ENCODE assay signal across 8 cellular contexts in the genomic region with DNA sequence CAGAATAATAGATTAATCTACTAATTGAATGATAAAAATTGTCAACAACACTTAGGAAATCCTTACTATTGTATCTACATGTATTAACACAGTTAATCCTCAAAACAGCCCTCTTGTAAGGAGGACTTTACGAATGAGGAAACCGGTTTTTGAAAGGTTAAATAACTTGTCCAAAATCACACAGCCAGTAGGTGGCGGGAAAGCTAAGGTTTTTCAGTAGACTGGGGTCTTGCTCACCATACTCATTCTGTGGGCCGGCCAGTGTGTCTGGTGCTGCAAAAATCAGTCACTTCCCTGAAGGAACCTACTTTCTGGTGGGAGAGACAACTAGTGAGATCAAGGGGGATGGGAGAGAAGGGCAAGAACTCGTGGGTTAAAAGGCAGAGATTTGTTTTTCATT. TPM values are rescaled to one million over a fixed set of nuclear protein-coding genes. Genes with fewer than 3 reads are reported as not detected.
DNase-seq lines count a peak whose midpoint lies in the region; ATAC-seq and TF ChIP-seq lines count a peak whose summit lies in the region.

No MANE protein-coding gene starts in this region.

- H3K27me3 Mint-ChIP-seq in stimulated activated memory B cell treated with anti-CD40 and anti-IgM and Interleukin-4, amounts not matched to agents 10 μg/mL and 1 μg/mL and 100 μg/mL, for 72 hours, result no peaks in the 10 kb centered on the region

- H3K36me3 Mint-ChIP-seq in stimulated activated memory B cell treated with anti-CD40 and anti-IgM and Interleukin-4, amounts not matched to agents 10 μg/mL and 1 μg/mL and 100 μg/mL, for 72 hours, result peaks cover 36% of the 10 kb centered on the region

- no peak overlapping the region for H3K4me3 Mint-ChIP-seq in stimulated activated memory B cell treated with anti-CD40 and anti-IgM and Interleukin-4, amounts not matched to agents 10 μg/mL and 1 μg/mL and 100 μg/mL, for 72 hours

- H3K27me3 ChIP-seq in heart left ventricle (no peaks in the 10 kb centered on the region), right cardiac atrium (ENCODE audit: control insufficient read depth, insufficient read depth) (no peaks in the 10 kb centered on the region)

- DNase-seq in heart left ventricle (no peak), right cardiac atrium (no peak), NOMO-1 (lab: John Stamatoyannopoulos, UW; ENCODE audit: unreplicated experiment in 2 of 2) (peak; percentile 46 to 71), epithelial cell of esophagus (ENCODE audit: low read depth) (peak; percentile 56), lower leg skin (ENCODE audit: low spot score in 2 of 2) (no peak)
- no peak for DNase-seq in activated CD8-positive, alpha-beta memory T cell treated with anti-CD3 and anti-CD28 coated beads for 24 hours

- no peaks in the 10 kb centered on the region for H3K9me3 Mint-ChIP-seq in stimulated activated memory B cell treated with anti-CD40 and anti-IgM and Interleukin-4, amounts not matched to agents 10 μg/mL and 1 μg/mL and 100 μg/mL, for 72 hours

- no peaks in the 10 kb centered on the region for H3K9me3 ChIP-seq in heart left ventricle
- H3K9me3 ChIP-seq in right cardiac atrium (ENCODE audit: control insufficient read depth, low read length), result no peaks in the 10 kb centered on the region

- H3K4me1 Mint-ChIP-seq in stimulated activated memory B cell treated with anti-CD40 and anti-IgM and Interleukin-4, amounts not matched to agents 10 μg/mL and 1 μg/mL and 100 μg/mL, for 72 hours, result peaks cover 68% of the 10 kb centered on the region

- peaks cover 0 to 36% (median 16%) of the 10 kb centered on the region in 9 donors for H3K36me3 ChIP-seq in heart left ventricle

- H3K27ac ChIP-seq in heart left ventricle, result no peak overlapping the region
- H3K27ac ChIP-seq in right cardiac atrium (ENCODE audit: low read length), result no peak overlapping the region

- H3K4me1 ChIP-seq in heart left ventricle (peaks cover 0 to 37% (median 15%) of the 10 kb centered on the region in 12 donors), right cardiac atrium (ENCODE audit: control insufficient read depth, insufficient read depth, low read length) (peaks cover 4% of the 10 kb centered on the region)

- 39 to 44% (median 41%) methylated on average over 5 of the region's 5 CpGs for WGBS in heart left ventricle, 4 donors
- WGBS in right cardiac atrium, result 32% methylated on average over 5 of the region's 5 CpGs
- 46 to 48% methylated on average over 5 of the region's 5 CpGs for WGBS in lower leg skin, 2 donors

- ATAC-seq in heart left ventricle, result no peak
- no peak for ATAC-seq in right cardiac atrium
- no peak for ATAC-seq in stimulated activated memory B cell treated with anti-CD40 and anti-IgM and Interleukin-4, amounts not matched to agents 10 μg/mL and 1 μg/mL and 100 μg/mL, for 72 hours
- no peak for ATAC-seq in HG03045 (IDR thresholded peaks at IDR 0.05; ENCODE audit: unreplicated experiment)

- H3K4me3 ChIP-seq in heart left ventricle (no peak overlapping the region), right cardiac atrium (ENCODE audit: low read length) (no peak overlapping the region), epithelial cell of esophagus (ENCODE audit: low read length) (no peak overlapping the region), lower leg skin (ENCODE audit: low read depth, poor library complexity, severe bottlenecking) (no peak overlapping the region)

- peak overlapping the region; percentile 33 for H3K27ac Mint-ChIP-seq in stimulated activated memory B cell treated with anti-CD40 and anti-IgM and Interleukin-4, amounts not matched to agents 10 μg/mL and 1 μg/mL and 100 μg/mL, for 72 hours

- intact Hi-C loops in heart left ventricle (cut with DNase I), result loop anchor here in 3 of 10 donors (2.0 to 10.0 kb wide), 3 partner anchors 173 to 1037 kb away; no protein-coding TSS in a partner anchor
- intact Hi-C loops in right cardiac atrium (cut with DNase I), result loop anchor here in 1 of 4 donors (2.0 kb wide), 1 partner anchor 173 kb away; no protein-coding TSS in a partner anchor
- intact Hi-C loops in lower leg skin (cut with DNase I; ENCODE audit: low total_unique reads), result no loop called here

- TF ChIP-seq POLR2A in heart left ventricle (IDR thresholded peaks at IDR 0.05) (no peak), lower leg skin (IDR thresholded peaks at IDR 0.05) (no peak)

- TF ChIP-seq CTCF in heart left ventricle (IDR thresholded peaks at IDR 0.05) (peak in 7 of 12 donors; percentile 12 to 45 (median 37)), epithelial cell of esophagus (IDR thresholded peaks at IDR 0.05; ENCODE audit: insufficient read depth, low read depth, low read length, missing control alignments) (peak; percentile 52), lower leg skin (IDR thresholded peaks at IDR 0.05) (no peak)

RNA-seq across cellular contexts. Expression of a gene that starts 3.8 kb away (rescaled TPM):
- 10 to 100 TPM in 5 of 9 donors, 1 to 10 TPM in 4; 7.7 to 15.5 (median 11.1) TPM for total RNA-seq in heart left ventricle
- polyA plus RNA-seq in heart left ventricle, result 10 to 100 TPM in 1 of 2 donors, 1 to 10 TPM in 1; 8.1 to 18.9 TPM
- 10 to 100 TPM in 3 of 4 donors, 1 to 10 TPM in 1; 9.9 to 14.9 (median 10.4) TPM for total RNA-seq in right cardiac atrium
- 10.6 TPM for polyA plus RNA-seq in right cardiac atrium
- total RNA-seq in lower leg skin, result 10 to 100 TPM; 15.1 to 23.4 (median 16.7) TPM

RNA-seq across cellular contexts. Expression of a gene that starts 24.8 kb away (rescaled TPM):
- 1 to 10 TPM; 5.3 to 9.5 (median 7.6) TPM for total RNA-seq in heart left ventricle
- 1 to 10 TPM; 4.0 to 5.4 TPM for polyA plus RNA-seq in heart left ventricle
- 1 to 10 TPM; 9.3 to 9.7 (median 9.5) TPM for total RNA-seq in right cardiac atrium
- polyA plus RNA-seq in right cardiac atrium, result 5.8 TPM
- total RNA-seq in lower leg skin, result 10 to 100 TPM; 13.2 to 16.8 (median 15.3) TPM

RNA-seq across cellular contexts. Expression of a gene that starts 38.8 kb away (rescaled TPM):
- total RNA-seq in heart left ventricle, result 10 to 100 TPM; 22.0 to 49.1 (median 31.8) TPM
- 10 to 100 TPM; 32.8 to 38.4 TPM for polyA plus RNA-seq in heart left ventricle
- 10 to 100 TPM; 23.3 to 30.0 (median 25.3) TPM for total RNA-seq in right cardiac atrium
- polyA plus RNA-seq in right cardiac atrium, result 34.9 TPM
- 10 to 100 TPM in 3 of 4 donors, 1 to 10 TPM in 1; 7.0 to 17.5 (median 14.0) TPM for total RNA-seq in lower leg skin

RNA-seq across cellular contexts. Expression of a gene that starts 39.0 kb away (rescaled TPM):
- 10 to 100 TPM; 65.0 to 90.8 (median 79.3) TPM for total RNA-seq in heart left ventricle
- 10 to 100 TPM; 38.4 to 99.3 TPM for polyA plus RNA-seq in heart left ventricle
- 10 to 100 TPM; 65.1 to 85.4 (median 72.0) TPM for total RNA-seq in right cardiac atrium
- polyA plus RNA-seq in right cardiac atrium, result 49.6 TPM
- 10 to 100 TPM; 56.8 to 84.7 (median 72.3) TPM for total RNA-seq in lower leg skin

RNA-seq across cellular contexts. Expression of a gene that starts 47.8 kb away (rescaled TPM):
- total RNA-seq in heart left ventricle, result 10 to 100 TPM; 30.6 to 88.5 (median 59.8) TPM
- 100 to 1,000 TPM in 1 of 2 donors, 10 to 100 TPM in 1; 66.1 to 168 TPM for polyA plus RNA-seq in heart left ventricle
- total RNA-seq in right cardiac atrium, result 10 to 100 TPM; 57.3 to 96.9 (median 65.4) TPM
- polyA plus RNA-seq in right cardiac atrium, result 57.5 TPM
- 10 to 100 TPM; 12.6 to 27.0 (median 17.1) TPM for total RNA-seq in lower leg skin

Comparison
In these comparisons a context has a peak if more than half of its experiments do, and no peak if none do; other contexts are left out.
1. DNase-seq: peak in NOMO-1 (2 of 2) and epithelial cell of esophagus (single experiment); none in heart left ventricle (0 of 5), right cardiac atrium (0 of 3), lower leg skin (0 of 2) and activated CD8-positive, alpha-beta memory T cell treated with anti-CD3 and anti-CD28 coated beads for 24 hours (single experiment).
2. CTCF ChIP-seq: peak in heart left ventricle (7 of 12) and epithelial cell of esophagus (single experiment); none in lower leg skin (0 of 3).